ENCODE assay signal across 1 cellular context in the genomic region with DNA sequence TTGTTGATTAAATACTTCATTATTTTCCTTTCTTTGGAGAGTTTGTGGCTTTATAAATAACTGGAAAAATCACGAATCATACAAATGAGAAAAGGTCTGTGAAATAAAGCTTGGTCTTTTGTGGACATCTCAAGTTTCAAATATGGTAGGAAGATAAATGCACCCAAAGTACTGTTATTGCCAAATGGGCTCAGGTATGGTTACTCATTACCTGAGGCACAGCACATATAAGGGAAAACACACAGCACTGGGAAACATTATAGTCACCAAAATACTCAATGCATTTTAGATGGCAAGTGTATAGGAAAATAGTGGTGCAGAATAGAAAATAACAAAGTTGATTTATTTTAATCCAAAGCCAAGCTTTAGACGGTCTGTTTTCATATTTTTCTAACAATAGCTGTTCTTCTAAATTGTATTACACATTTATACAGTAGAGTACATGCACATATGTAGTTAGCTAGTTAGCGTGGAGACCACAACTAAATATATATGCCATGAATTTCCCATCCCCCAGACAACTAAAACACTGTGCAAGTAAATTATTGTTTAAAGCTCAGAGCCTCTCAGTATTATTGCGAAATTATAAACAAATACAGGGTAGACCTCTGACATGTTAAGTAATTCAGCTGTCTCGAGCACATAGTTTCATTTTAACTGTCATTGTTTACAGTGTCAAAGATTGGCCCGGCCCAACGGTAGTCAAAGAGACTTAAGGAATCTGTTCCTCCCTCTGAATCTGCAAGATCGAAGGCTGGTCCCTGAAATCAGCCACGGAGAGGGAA.
A peak's percentile ranks its signal among the peaks of the same experiment; 100 is the strongest.
TF ChIP-seq lines count a peak whose summit lies in the region.

No MANE protein-coding gene starts in this region.

TF ChIP-seq in HepG2, 621 proteins besides CTCF, POLR2A, EP300 and RAD21 (continued from another document and continues in another):
- TF ChIP-seq, protein P1, sequence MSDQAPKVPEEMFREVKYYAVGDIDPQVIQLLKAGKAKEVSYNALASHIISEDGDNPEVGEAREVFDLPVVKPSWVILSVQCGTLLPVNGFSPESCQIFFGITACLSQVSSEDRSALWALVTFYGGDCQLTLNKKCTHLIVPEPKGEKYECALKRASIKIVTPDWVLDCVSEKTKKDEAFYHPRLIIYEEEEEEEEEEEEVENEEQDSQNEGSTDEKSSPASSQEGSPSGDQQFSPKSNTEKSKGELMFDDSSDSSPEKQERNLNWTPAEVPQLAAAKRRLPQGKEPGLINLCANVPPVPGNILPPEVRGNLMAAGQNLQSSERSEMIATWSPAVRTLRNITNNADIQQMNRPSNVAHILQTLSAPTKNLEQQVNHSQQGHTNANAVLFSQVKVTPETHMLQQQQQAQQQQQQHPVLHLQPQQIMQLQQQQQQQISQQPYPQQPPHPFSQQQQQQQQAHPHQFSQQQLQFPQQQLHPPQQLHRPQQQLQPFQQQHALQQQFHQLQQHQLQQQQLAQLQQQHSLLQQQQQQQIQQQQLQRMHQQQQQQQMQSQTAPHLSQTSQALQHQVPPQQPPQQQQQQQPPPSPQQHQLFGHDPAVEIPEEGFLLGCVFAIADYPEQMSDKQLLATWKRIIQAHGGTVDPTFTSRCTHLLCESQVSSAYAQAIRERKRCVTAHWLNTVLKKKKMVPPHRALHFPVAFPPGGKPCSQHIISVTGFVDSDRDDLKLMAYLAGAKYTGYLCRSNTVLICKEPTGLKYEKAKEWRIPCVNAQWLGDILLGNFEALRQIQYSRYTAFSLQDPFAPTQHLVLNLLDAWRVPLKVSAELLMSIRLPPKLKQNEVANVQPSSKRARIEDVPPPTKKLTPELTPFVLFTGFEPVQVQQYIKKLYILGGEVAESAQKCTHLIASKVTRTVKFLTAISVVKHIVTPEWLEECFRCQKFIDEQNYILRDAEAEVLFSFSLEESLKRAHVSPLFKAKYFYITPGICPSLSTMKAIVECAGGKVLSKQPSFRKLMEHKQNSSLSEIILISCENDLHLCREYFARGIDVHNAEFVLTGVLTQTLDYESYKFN (CRISPR knock-in tag; conservative IDR thresholded peaks at IDR 0.05): peak; percentile 87
- TF ChIP-seq, protein P2, sequence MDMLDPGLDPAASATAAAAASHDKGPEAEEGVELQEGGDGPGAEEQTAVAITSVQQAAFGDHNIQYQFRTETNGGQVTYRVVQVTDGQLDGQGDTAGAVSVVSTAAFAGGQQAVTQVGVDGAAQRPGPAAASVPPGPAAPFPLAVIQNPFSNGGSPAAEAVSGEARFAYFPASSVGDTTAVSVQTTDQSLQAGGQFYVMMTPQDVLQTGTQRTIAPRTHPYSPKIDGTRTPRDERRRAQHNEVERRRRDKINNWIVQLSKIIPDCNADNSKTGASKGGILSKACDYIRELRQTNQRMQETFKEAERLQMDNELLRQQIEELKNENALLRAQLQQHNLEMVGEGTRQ (IDR thresholded peaks at IDR 0.05; ENCODE audit: low read depth, low read length): no peak
- TF ChIP-seq, protein P2 (CRISPR knock-in tag; IDR thresholded peaks at IDR 0.05; ENCODE audit: borderline replicate concordance): no peak
- TF ChIP-seq KDM2A (CRISPR knock-in tag; IDR thresholded peaks at IDR 0.05; ENCODE audit: borderline replicate concordance, low read depth): no peak
- TF ChIP-seq SNAPC2 (CRISPR knock-in tag; IDR thresholded peaks at IDR 0.05): peak; percentile 68; the same call in 1 of the 2 replicates
- TF ChIP-seq, protein P3, sequence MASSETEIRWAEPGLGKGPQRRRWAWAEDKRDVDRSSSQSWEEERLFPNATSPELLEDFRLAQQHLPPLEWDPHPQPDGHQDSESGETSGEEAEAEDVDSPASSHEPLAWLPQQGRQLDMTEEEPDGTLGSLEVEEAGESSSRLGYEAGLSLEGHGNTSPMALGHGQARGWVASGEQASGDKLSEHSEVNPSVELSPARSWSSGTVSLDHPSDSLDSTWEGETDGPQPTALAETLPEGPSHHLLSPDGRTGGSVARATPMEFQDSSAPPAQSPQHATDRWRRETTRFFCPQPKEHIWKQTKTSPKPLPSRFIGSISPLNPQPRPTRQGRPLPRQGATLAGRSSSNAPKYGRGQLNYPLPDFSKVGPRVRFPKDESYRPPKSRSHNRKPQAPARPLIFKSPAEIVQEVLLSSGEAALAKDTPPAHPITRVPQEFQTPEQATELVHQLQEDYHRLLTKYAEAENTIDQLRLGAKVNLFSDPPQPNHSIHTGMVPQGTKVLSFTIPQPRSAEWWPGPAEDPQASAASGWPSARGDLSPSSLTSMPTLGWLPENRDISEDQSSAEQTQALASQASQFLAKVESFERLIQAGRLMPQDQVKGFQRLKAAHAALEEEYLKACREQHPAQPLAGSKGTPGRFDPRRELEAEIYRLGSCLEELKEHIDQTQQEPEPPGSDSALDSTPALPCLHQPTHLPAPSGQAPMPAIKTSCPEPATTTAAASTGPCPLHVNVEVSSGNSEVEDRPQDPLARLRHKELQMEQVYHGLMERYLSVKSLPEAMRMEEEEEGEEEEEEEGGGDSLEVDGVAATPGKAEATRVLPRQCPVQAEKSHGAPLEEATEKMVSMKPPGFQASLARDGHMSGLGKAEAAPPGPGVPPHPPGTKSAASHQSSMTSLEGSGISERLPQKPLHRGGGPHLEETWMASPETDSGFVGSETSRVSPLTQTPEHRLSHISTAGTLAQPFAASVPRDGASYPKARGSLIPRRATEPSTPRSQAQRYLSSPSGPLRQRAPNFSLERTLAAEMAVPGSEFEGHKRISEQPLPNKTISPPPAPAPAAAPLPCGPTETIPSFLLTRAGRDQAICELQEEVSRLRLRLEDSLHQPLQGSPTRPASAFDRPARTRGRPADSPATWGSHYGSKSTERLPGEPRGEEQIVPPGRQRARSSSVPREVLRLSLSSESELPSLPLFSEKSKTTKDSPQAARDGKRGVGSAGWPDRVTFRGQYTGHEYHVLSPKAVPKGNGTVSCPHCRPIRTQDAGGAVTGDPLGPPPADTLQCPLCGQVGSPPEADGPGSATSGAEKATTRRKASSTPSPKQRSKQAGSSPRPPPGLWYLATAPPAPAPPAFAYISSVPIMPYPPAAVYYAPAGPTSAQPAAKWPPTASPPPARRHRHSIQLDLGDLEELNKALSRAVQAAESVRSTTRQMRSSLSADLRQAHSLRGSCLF (CRISPR knock-in tag; IDR thresholded peaks at IDR 0.05; ENCODE audit: borderline replicate concordance): no peak
- TF ChIP-seq, protein P4, sequence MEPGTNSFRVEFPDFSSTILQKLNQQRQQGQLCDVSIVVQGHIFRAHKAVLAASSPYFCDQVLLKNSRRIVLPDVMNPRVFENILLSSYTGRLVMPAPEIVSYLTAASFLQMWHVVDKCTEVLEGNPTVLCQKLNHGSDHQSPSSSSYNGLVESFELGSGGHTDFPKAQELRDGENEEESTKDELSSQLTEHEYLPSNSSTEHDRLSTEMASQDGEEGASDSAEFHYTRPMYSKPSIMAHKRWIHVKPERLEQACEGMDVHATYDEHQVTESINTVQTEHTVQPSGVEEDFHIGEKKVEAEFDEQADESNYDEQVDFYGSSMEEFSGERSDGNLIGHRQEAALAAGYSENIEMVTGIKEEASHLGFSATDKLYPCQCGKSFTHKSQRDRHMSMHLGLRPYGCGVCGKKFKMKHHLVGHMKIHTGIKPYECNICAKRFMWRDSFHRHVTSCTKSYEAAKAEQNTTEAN (CRISPR knock-in tag; conservative IDR thresholded peaks at IDR 0.05): 0 out of 2 replicates have a peak, but pooled peaks have one; percentile 58
- TF ChIP-seq, protein P5, sequence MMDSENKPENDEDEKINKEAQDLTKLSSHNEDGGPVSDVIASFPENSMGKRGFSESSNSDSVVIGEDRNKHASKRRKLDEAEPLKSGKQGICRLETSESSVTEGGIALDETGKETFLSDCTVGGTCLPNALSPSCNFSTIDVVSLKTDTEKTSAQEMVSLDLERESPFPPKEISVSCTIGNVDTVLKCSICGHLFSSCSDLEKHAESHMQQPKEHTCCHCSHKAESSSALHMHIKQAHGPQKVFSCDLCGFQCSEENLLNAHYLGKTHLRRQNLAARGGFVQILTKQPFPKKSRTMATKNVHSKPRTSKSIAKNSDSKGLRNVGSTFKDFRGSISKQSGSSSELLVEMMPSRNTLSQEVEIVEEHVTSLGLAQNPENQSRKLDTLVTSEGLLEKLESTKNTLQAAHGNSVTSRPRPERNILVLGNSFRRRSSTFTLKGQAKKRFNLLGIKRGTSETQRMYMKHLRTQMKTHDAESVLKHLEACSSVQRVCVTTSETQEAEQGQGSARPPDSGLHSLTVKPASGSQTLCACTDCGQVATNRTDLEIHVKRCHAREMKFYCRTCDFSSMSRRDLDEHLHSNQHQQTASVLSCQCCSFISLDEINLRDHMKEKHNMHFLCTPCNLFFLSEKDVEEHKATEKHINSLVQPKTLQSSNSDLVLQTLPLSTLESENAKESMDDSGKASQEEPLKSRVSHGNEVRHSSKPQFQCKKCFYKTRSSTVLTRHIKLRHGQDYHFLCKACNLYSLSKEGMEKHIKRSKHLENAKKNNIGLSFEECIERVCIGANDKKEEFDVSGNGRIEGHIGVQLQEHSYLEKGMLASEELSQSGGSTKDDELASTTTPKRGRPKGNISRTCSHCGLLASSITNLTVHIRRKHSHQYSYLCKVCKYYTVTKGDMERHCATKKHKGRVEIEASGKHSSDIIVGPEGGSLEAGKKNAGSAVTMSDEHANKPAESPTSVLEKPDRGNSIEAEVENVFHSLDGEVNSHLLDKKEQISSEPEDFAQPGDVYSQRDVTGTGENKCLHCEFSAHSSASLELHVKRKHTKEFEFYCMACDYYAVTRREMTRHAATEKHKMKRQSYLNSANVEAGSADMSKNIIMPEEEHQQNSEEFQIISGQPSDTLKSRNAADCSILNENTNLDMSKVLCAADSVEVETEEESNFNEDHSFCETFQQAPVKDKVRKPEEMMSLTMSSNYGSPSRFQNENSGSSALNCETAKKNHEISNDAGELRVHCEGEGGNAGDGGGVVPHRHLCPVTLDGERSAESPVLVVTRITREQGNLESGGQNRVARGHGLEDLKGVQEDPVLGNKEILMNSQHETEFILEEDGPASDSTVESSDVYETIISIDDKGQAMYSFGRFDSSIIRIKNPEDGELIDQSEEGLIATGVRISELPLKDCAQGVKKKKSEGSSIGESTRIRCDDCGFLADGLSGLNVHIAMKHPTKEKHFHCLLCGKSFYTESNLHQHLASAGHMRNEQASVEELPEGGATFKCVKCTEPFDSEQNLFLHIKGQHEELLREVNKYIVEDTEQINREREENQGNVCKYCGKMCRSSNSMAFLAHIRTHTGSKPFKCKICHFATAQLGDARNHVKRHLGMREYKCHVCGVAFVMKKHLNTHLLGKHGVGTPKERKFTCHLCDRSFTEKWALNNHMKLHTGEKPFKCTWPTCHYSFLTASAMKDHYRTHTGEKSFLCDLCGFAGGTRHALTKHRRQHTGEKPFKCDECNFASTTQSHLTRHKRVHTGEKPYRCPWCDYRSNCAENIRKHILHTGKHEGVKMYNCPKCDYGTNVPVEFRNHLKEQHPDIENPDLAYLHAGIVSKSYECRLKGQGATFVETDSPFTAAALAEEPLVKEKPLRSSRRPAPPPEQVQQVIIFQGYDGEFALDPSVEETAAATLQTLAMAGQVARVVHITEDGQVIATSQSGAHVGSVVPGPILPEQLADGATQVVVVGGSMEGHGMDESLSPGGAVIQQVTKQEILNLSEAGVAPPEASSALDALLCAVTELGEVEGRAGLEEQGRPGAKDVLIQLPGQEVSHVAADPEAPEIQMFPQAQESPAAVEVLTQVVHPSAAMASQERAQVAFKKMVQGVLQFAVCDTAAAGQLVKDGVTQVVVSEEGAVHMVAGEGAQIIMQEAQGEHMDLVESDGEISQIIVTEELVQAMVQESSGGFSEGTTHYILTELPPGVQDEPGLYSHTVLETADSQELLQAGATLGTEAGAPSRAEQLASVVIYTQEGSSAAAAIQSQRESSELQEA (CRISPR knock-in tag; IDR thresholded peaks at IDR 0.05; ENCODE audit: not compliant biosample characterization): no peak
- TF ChIP-seq PTBP1 (IDR thresholded peaks at IDR 0.05; ENCODE audit: low read depth, low read length, poor library complexity, severe bottlenecking): no peak
- no peak for TF ChIP-seq MBD4 (IDR thresholded peaks at IDR 0.05; ENCODE audit: borderline replicate concordance, low read length)
- TF ChIP-seq ATF7 (IDR thresholded peaks at IDR 0.05): no peak
- TF ChIP-seq ATF7 (CRISPR knock-in tag; IDR thresholded peaks at IDR 0.05): no peak
- TF ChIP-seq NCOA2 (CRISPR knock-in tag; IDR thresholded peaks at IDR 0.05): peak; percentile 79
- TF ChIP-seq POLR2G (IDR thresholded peaks at IDR 0.05; ENCODE audit: low read depth, low read length): no peak
- TF ChIP-seq GABPB1 (CRISPR knock-in tag; IDR thresholded peaks at IDR 0.05): no peak
- TF ChIP-seq WIZ (CRISPR knock-in tag; IDR thresholded peaks at IDR 0.05): no peak
- no peak for TF ChIP-seq ZSCAN21 (CRISPR knock-in tag; IDR thresholded peaks at IDR 0.05; ENCODE audit: borderline replicate concordance)
- peak; percentile 95 for TF ChIP-seq FOXJ3 (CRISPR knock-in tag; IDR thresholded peaks at IDR 0.05; ENCODE audit: borderline replicate concordance)
- no peak for TF ChIP-seq ZNF839 (CRISPR knock-in tag; IDR thresholded peaks at IDR 0.05; ENCODE audit: borderline replicate concordance)
